1 cellular context compared by ENCODE assay signal in genomic region chr6:33454009-33454946, GRCh38.
A peak's percentile ranks its signal among the peaks of the same experiment; 100 is the strongest.
TF ChIP-seq lines count a peak whose summit lies in the region.

TSS of gene ZBTB9 (plus strand) at chr6:33454576. CDS start at chr6:33455101, 525 bp downstream.

TF ChIP-seq in HepG2, 621 proteins besides CTCF, POLR2A, EP300 and RAD21 (continued from another document and continues in another):
- TF ChIP-seq RERE (CRISPR knock-in tag; IDR thresholded peaks at IDR 0.05; ENCODE audit: low read depth): 0 out of 2 replicates have a peak, but pooled peaks have one; percentile 8
- no peak; the same call in 1 of the 2 replicates for TF ChIP-seq ZMYM3 (CRISPR knock-in tag; IDR thresholded peaks at IDR 0.05)
- peak; percentile 47; the same call in 1 of the 2 replicates for TF ChIP-seq MEIS2 (CRISPR knock-in tag; IDR thresholded peaks at IDR 0.05)
- TF ChIP-seq PATZ1 (CRISPR knock-in tag; IDR thresholded peaks at IDR 0.05): peak; percentile 88
- peak; percentile 83; the same call in 1 of the 2 replicates for TF ChIP-seq CSRNP1 (CRISPR knock-in tag; IDR thresholded peaks at IDR 0.05)
- no peak for TF ChIP-seq TRIM24 (CRISPR knock-in tag; IDR thresholded peaks at IDR 0.05)
- no peak for TF ChIP-seq EZH2 (conservative IDR thresholded peaks at IDR 0.05; ENCODE audit: low read depth, low read length)
- peak; percentile 86; the same call in 1 of the 2 replicates for TF ChIP-seq ZKSCAN8 (CRISPR knock-in tag; IDR thresholded peaks at IDR 0.05; ENCODE audit: borderline replicate concordance)
- TF ChIP-seq ZKSCAN1 (IDR thresholded peaks at IDR 0.05; ENCODE audit: low read length): no peak
- peak; percentile 100 for TF ChIP-seq SP4 (CRISPR knock-in tag; IDR thresholded peaks at IDR 0.05)
- peak; percentile 88; the same call in 1 of the 2 replicates for TF ChIP-seq ZNF772 (CRISPR knock-in tag; IDR thresholded peaks at IDR 0.05)
- no peak for TF ChIP-seq ZSCAN30 (CRISPR knock-in tag; IDR thresholded peaks at IDR 0.05)
- TF ChIP-seq ZBTB21 (CRISPR knock-in tag; IDR thresholded peaks at IDR 0.05): no peak; the same call in 1 of the 2 replicates
- peak; percentile 97 for TF ChIP-seq HNF1B (CRISPR knock-in tag; IDR thresholded peaks at IDR 0.05)
- no peak for TF ChIP-seq ZNF180 (CRISPR knock-in tag; IDR thresholded peaks at IDR 0.05; ENCODE audit: borderline replicate concordance, low read depth)
- TF ChIP-seq ZBTB4 (CRISPR knock-in tag; IDR thresholded peaks at IDR 0.05; ENCODE audit: borderline replicate concordance): 0 out of 2 replicates have a peak, but pooled peaks have one; percentile 77
- no peak for TF ChIP-seq ZNF326 (CRISPR knock-in tag; IDR thresholded peaks at IDR 0.05; ENCODE audit: borderline replicate concordance)
- peak; percentile 45; the same call in 1 of the 2 replicates for TF ChIP-seq PPARG (CRISPR knock-in tag; conservative IDR thresholded peaks at IDR 0.05)
- TF ChIP-seq ZNF292 (CRISPR knock-in tag; IDR thresholded peaks at IDR 0.05; ENCODE audit: borderline replicate concordance, low read depth): peak; percentile 82
- TF ChIP-seq RXRA (CRISPR knock-in tag; IDR thresholded peaks at IDR 0.05): peak; percentile 85
- peak; percentile 85 for TF ChIP-seq CREB1 (IDR thresholded peaks at IDR 0.05)
- TF ChIP-seq CREB1 (CRISPR knock-in tag; IDR thresholded peaks at IDR 0.05): peak; percentile 92
- no peak for TF ChIP-seq PAF1 (CRISPR knock-in tag; IDR thresholded peaks at IDR 0.05)
- TF ChIP-seq ZNF446 (CRISPR knock-in tag; IDR thresholded peaks at IDR 0.05): no peak
- no peak for TF ChIP-seq NR2F1 (CRISPR knock-in tag; IDR thresholded peaks at IDR 0.05)
- TF ChIP-seq CENPT (CRISPR knock-in tag; IDR thresholded peaks at IDR 0.05; ENCODE audit: low read depth): peak; percentile 86; the same call in 1 of the 2 replicates
- peak; percentile 96 for TF ChIP-seq SRSF1 (optimal IDR thresholded peaks at IDR 0.05; ENCODE audit: low read depth, low read length)
- TF ChIP-seq ZNF496 (CRISPR knock-in tag; IDR thresholded peaks at IDR 0.05; ENCODE audit: insufficient replicate concordance): no peak
- peak; percentile 96 for TF ChIP-seq TMF1 (CRISPR knock-in tag; IDR thresholded peaks at IDR 0.05; ENCODE audit: low read depth)
- peak; percentile 83 for TF ChIP-seq CREM (IDR thresholded peaks at IDR 0.05)
- TF ChIP-seq CREM (CRISPR knock-in tag; IDR thresholded peaks at IDR 0.05): no peak
- peak; percentile 41 for TF ChIP-seq STAT5B (CRISPR knock-in tag; IDR thresholded peaks at IDR 0.05)
- no peak for TF ChIP-seq JARID2 (CRISPR knock-in tag; IDR thresholded peaks at IDR 0.05; ENCODE audit: insufficient replicate concordance)
- TF ChIP-seq ZNF790 (CRISPR knock-in tag; IDR thresholded peaks at IDR 0.05; ENCODE audit: borderline replicate concordance): peak; percentile 75; the same call in 1 of the 2 replicates
- TF ChIP-seq ZNF841 (CRISPR knock-in tag; IDR thresholded peaks at IDR 0.05; ENCODE audit: borderline replicate concordance): 0 out of 2 replicates have a peak, but pooled peaks have one; percentile 49
- TF ChIP-seq RNF219 (CRISPR knock-in tag; IDR thresholded peaks at IDR 0.05): peak; percentile 57; the same call in 1 of the 2 replicates
- TF ChIP-seq ATRX (CRISPR knock-in tag; IDR thresholded peaks at IDR 0.05; ENCODE audit: borderline replicate concordance): no peak
- TF ChIP-seq PLRG1 (conservative IDR thresholded peaks at IDR 0.05): no peak
